ENCODE assay signal across 13 cellular contexts in genomic region chr12:107580750-107581529, GRCh38.
DNase-seq lines count a peak whose midpoint lies in the region; ATAC-seq and TF ChIP-seq lines count a peak whose summit lies in the region.
"Had no signal": no experiment of that assay in that cellular context is flagged by ENCODE, and none has a peak within 500 bp of the region (broad histone marks: within the 10 kb centered on the region; RNA-seq: fewer than 3 reads in every experiment).

No MANE protein-coding gene starts in this region.

- H3K36me3 ChIP-seq in mucosa of descending colon (ENCODE audit: low read depth) = no peaks in the 10 kb centered on the region
- H3K36me3 ChIP-seq: upper lobe of left lung, WERI-Rb-1 had no signal

- TF ChIP-seq CTCF in foreskin keratinocyte (conservative IDR thresholded peaks at IDR 0.05) (no peak), mucosa of descending colon (IDR thresholded peaks at IDR 0.05) (no peak)

- intact Hi-C loops in Right ventricle myocardium superior (cut with DNase I) = no loop called here
- intact Hi-C loops in cardiac septum (cut with DNase I) = no loop called here
- intact Hi-C loops in mucosa of descending colon (cut with DNase I, micrococcal nuclease) = no loop called here

- DNase-seq in Right ventricle myocardium superior = no peak
- no peak for DNase-seq in cardiac septum (ENCODE audit: low spot score)
- no peak for DNase-seq in foreskin keratinocyte
- DNase-seq in mucosa of descending colon = no peak
- DNase-seq in NOMO-1 treated with dmso at 0.1 percent for 144 hours (lab: John Stamatoyannopoulos, UW; ENCODE audit: unreplicated experiment) = no peak
- DNase-seq in inferior parietal cortex (ENCODE audit: extremely low spot score) = no peak
- DNase-seq: ACHN, cerebellar nuclear complex, occipital lobe, WERI-Rb-1 had no signal

- ATAC-seq in Right ventricle myocardium superior (ENCODE audit: poor library complexity) (peak; percentile 71), foreskin keratinocyte (peak; percentile 69), mucosa of descending colon (peak; percentile 31), HG02981 (IDR thresholded peaks at IDR 0.05; ENCODE audit: unreplicated experiment) (no peak), HG02884 (IDR thresholded peaks at IDR 0.05; ENCODE audit: unreplicated experiment) (no peak)

- peaks cover 10% of the 10 kb centered on the region for H3K27me3 ChIP-seq in foreskin keratinocyte

- H3K4me1 ChIP-seq in foreskin keratinocyte (peaks cover 6% of the 10 kb centered on the region), mucosa of descending colon (ENCODE audit: low read depth) (no peaks in the 10 kb centered on the region)

- no peaks in the 10 kb centered on the region for H3K9me3 ChIP-seq in mucosa of descending colon
- H3K9me3 ChIP-seq: upper lobe of left lung had no signal

- no peak overlapping the region for H3K4me3 ChIP-seq in mucosa of descending colon

- H3K27ac ChIP-seq in foreskin keratinocyte = no peak overlapping the region
- H3K27ac ChIP-seq: upper lobe of left lung, WERI-Rb-1 had no signal

Comparison
In these comparisons a context has a peak if more than half of its experiments do, and no peak if none do; other contexts are left out.
1. ATAC-seq: peak in Right ventricle myocardium superior (single experiment), foreskin keratinocyte (single experiment) and mucosa of descending colon (single experiment); none in HG02981 (single experiment) and HG02884 (single experiment).